25 cellular contexts compared by ENCODE assay signal in genomic region chr7:8761731-8762130, GRCh38.
A peak's percentile ranks its signal among the peaks of the same experiment; 100 is the strongest.
DNase-seq lines count a peak whose midpoint lies in the region; ATAC-seq, FAIRE-seq and TF ChIP-seq lines count a peak whose summit lies in the region.
"Had no signal": no experiment of that assay in that cellular context is flagged by ENCODE, and none has a peak within 500 bp of the region (broad histone marks: within the 10 kb centered on the region; RNA-seq: fewer than 3 reads in every experiment).

No MANE protein-coding gene starts in this region.

- no peak for TF ChIP-seq RAD21 in K562 (CRISPR knock-in tag; conservative IDR thresholded peaks at IDR 0.05 in 1 of 2, IDR thresholded peaks at IDR 0.05 in 1 of 2)

- CTCF ChIA-PET in K562 (lab: Yijun Ruan, JAX; ENCODE audit: low intra/inter-chr PET ratio) = no interaction called here

- no peak overlapping the region for H4K5ac ChIP-seq in mesendoderm (ENCODE audit: low read length)

- peaks cover 39% of the 10 kb centered on the region for H3K79me2 ChIP-seq in K562 (ENCODE audit: control insufficient read depth, insufficient read depth, low read length)
- no peaks in the 10 kb centered on the region for H3K79me2 ChIP-seq in mesendoderm (ENCODE audit: control insufficient read depth, insufficient read depth, low read length)

- WGBS in K562 (ENCODE audit: insufficient coverage, low coverage, missing lambda C conversion rate) = 0% methylated on average over 1 of the region's 1 CpG
- WGBS in esophagus muscularis mucosa = 67% methylated on average over 1 of the region's 1 CpG
- WGBS in mesendoderm (ENCODE audit: extremely low coverage, insufficient coverage, low lambda C conversion rate) = no CpG with 5 or more reads among the region's 1 CpG

- intact Hi-C loops in K562 (cut with micrococcal nuclease) (no loop called here), esophagus muscularis mucosa (cut with DNase I) (no loop called here)

- no peak for ATAC-seq in K562
- ATAC-seq: GM12878 had no signal

- H3K9ac ChIP-seq in K562 (ENCODE audit: insufficient read depth in 1 of 2, low read depth in 2 of 2, low read length in 2 of 2) (peak overlapping the region in 1 of 2 experiments; percentile 82; a peak in 1 of 4 replicates), mesendoderm (ENCODE audit: low read length) (no peak overlapping the region)
- H3K9ac ChIP-seq: BLaER1 had no signal

- no peak overlapping the region for H3K56ac ChIP-seq in mesendoderm (ENCODE audit: low read length)

- no peak overlapping the region for H2AK5ac ChIP-seq in mesendoderm (ENCODE audit: low read length)

- peak overlapping the region; percentile 54 for H2AFZ ChIP-seq in K562 (ENCODE audit: low read depth, low read length)

- H3K27me3 ChIP-seq in K562 (ENCODE audit: control insufficient read depth in 2 of 2, insufficient read depth in 2 of 2, low read length in 2 of 2) = no peaks in the 10 kb centered on the region
- no peaks in the 10 kb centered on the region for H3K27me3 ChIP-seq in esophagus muscularis mucosa
- no peaks in the 10 kb centered on the region for H3K27me3 ChIP-seq in mesendoderm (ENCODE audit: insufficient read depth, low read length, poor library complexity)
- H3K27me3 ChIP-seq: BE2C, BLaER1 had no signal

- H3K4me2 ChIP-seq in K562 (ENCODE audit: insufficient read depth, low read length) (no peak overlapping the region), mesendoderm (ENCODE audit: low read length) (no peak overlapping the region)
- H3K4me2 ChIP-seq: BLaER1 had no signal

- DNase-seq in NCI-H1417 treated with DMSO at 0.1 percent for 48 hours (lab: John Stamatoyannopoulos, UW) (peak; percentile 67), K562 (ENCODE audit: extremely low read depth in 1 of 4, low spot score in 3 of 4) (no peak), esophagus muscularis mucosa (ENCODE audit: extremely low spot score) (no peak), mesendoderm (no peak)
- DNase-seq: 8988T; ACHN; BE2C; C1 segment of cervical spinal cord; CD4-positive, alpha-beta memory T cell; CD4-positive, CD25-positive, alpha-beta regulatory T cell; CD8-positive, alpha-beta memory T cell; COR-L47; DMS 273 treated with DMSO at 0.1 percent for 48 hours; DMS153; DMS53; DMS79; DND-41; EL; GF-D8 had no signal

- peak overlapping the region; percentile 97 for H3K27ac ChIP-seq in K562 (ENCODE audit: extremely low read depth, low read depth, low read length)
- H3K27ac ChIP-seq in esophagus muscularis mucosa (replicated peaks in 1 of 4) = no peak overlapping the region
- H3K27ac ChIP-seq in mesendoderm (ENCODE audit: low read depth, low read length) = no peak overlapping the region
- H3K27ac ChIP-seq: BLaER1 had no signal

- H3K9me3 ChIP-seq in K562 (replicated peaks; ENCODE audit: control insufficient read depth, insufficient read depth, low read depth, low read length) = no peaks in the 10 kb centered on the region
- no peaks in the 10 kb centered on the region for H3K9me3 ChIP-seq in esophagus muscularis mucosa
- H3K9me3 ChIP-seq: BE2C, BLaER1 had no signal

- H3K23ac ChIP-seq in mesendoderm (ENCODE audit: low read length) = no peak overlapping the region

- H4K8ac ChIP-seq in mesendoderm (ENCODE audit: low read depth, low read length) = no peak overlapping the region

- H3K4me1 ChIP-seq in K562 (replicated peaks in 1 of 2; ENCODE audit: control insufficient read depth in 2 of 2, insufficient read depth in 2 of 2, low read length in 2 of 2) = peaks cover 0 to 18% of the 10 kb centered on the region in 2 experiments; a peak in 3 of 5 replicates
- H3K4me1 ChIP-seq in esophagus muscularis mucosa = no peaks in the 10 kb centered on the region
- H3K4me1 ChIP-seq in mesendoderm (ENCODE audit: control insufficient read depth, low read depth, low read length) = no peaks in the 10 kb centered on the region
- H3K4me1 ChIP-seq: BE2C, BLaER1 had no signal

- H3K4ac ChIP-seq in mesendoderm (ENCODE audit: low read depth, low read length) = no peak overlapping the region

- no peak overlapping the region for H3K4me3 ChIP-seq in K562
- no peak overlapping the region for H3K4me3 ChIP-seq in esophagus muscularis mucosa
- no peak overlapping the region for H3K4me3 ChIP-seq in mesendoderm (ENCODE audit: low read length)
- H3K4me3 ChIP-seq: BLaER1, GM12878 had no signal

- H3K9me1 ChIP-seq in K562 (ENCODE audit: control insufficient read depth, insufficient read depth, low read length) = no peaks in the 10 kb centered on the region

- TF ChIP-seq POLR2A in K562 (conservative IDR thresholded peaks at IDR 0.05) = no peak
- no peak for TF ChIP-seq POLR2A in esophagus muscularis mucosa (IDR thresholded peaks at IDR 0.05; ENCODE audit: low read depth)

- no peaks in the 10 kb centered on the region for H4K20me1 ChIP-seq in K562 (replicated peaks; ENCODE audit: control insufficient read depth, insufficient read depth, low read length)
- H4K20me1 ChIP-seq: BLaER1 had no signal

- no peaks in the 10 kb centered on the region for H3K79me1 ChIP-seq in mesendoderm (ENCODE audit: low read length)

- no peak overlapping the region for H2BK15ac ChIP-seq in mesendoderm (replicated peaks; ENCODE audit: low read depth)

- FAIRE-seq in G401.6 (lab: Jason Lieb, UNC) = peak; percentile 56
- FAIRE-seq in K562 (lab: Jason Lieb, UNC) = no peak
- FAIRE-seq: A204.1, GM12878, GM12892, GM18507 had no signal

- TF ChIP-seq EP300 in K562 (IDR thresholded peaks at IDR 0.05; ENCODE audit: low read length) (no peak), esophagus muscularis mucosa (IDR thresholded peaks at IDR 0.05) (no peak)

- H3K18ac ChIP-seq in mesendoderm (ENCODE audit: low read length) = no peak overlapping the region

- no peaks in the 10 kb centered on the region for H3K36me3 ChIP-seq in K562 (ENCODE audit: control insufficient read depth, insufficient read depth, low read length)
- H3K36me3 ChIP-seq in esophagus muscularis mucosa = no peaks in the 10 kb centered on the region
- H3K36me3 ChIP-seq in mesendoderm (ENCODE audit: control insufficient read depth, insufficient read depth, low read length) = no peaks in the 10 kb centered on the region
- H3K36me3 ChIP-seq: BE2C, BLaER1 had no signal

- POLR2A ChIA-PET in K562 (lab: Yijun Ruan, JAX) = interaction anchor here (0.6 to 0.8 kb wide), 2 partner anchors 21 to 595 kb away, joined by 3 read pairs; no protein-coding TSS in a partner anchor

- in situ Hi-C loops in K562 (cut with MboI) = no loop called here

- no peak overlapping the region for H2BK120ac ChIP-seq in mesendoderm (ENCODE audit: low read depth, low read length)

- TF ChIP-seq CTCF in K562 (IDR thresholded peaks at IDR 0.05 in 2 of 3, conservative IDR thresholded peaks at IDR 0.05 in 1 of 3; ENCODE audit: insufficient read depth in 2 of 3, low read depth in 1 of 3, low read length in 3 of 3) = no peak
- TF ChIP-seq CTCF in esophagus muscularis mucosa (IDR thresholded peaks at IDR 0.05) = no peak

- H2BK5ac ChIP-seq in mesendoderm (ENCODE audit: low read length) = no peak overlapping the region

- BruUV-seq in K562 (replicated peaks; lab: Mats Ljungman, UMichigan) = no TSS peak

TF ChIP-seq in K562, 482 proteins besides CTCF, POLR2A, EP300 and RAD21:
- TF ChIP-seq CEBPG (CRISPR knock-in tag; IDR thresholded peaks at IDR 0.05) (no peak), CEBPG (tag; conservative IDR thresholded peaks at IDR 0.05 in 1 of 2, IDR thresholded peaks at IDR 0.05 in 1 of 2) (peak in 1 of 2 experiments; percentile 52; a peak in 2 of 4 replicates), ATF3 (IDR thresholded peaks at IDR 0.05) (peak; percentile 71), ATF3 (CRISPR knock-in tag; conservative IDR thresholded peaks at IDR 0.05) (no peak), ZNF232 (CRISPR knock-in tag; IDR thresholded peaks at IDR 0.05) (no peak), CEBPB (tag; IDR thresholded peaks at IDR 0.05) (peak; percentile 35; the same call in 1 of the 2 replicates)
TF ChIP-seq in K562: peak in this region for 3.
